Comparison of ENCODE assay signal across 1 cellular context in genomic region chr3:71497367-71497925, GRCh38.
TF ChIP-seq lines count a peak whose summit lies in the region.

No MANE protein-coding gene starts in this region.

TF ChIP-seq in HepG2, 621 proteins besides CTCF, POLR2A, EP300 and RAD21 (continued from another document):
- TF ChIP-seq THRA (CRISPR knock-in tag; IDR thresholded peaks at IDR 0.05; ENCODE audit: borderline replicate concordance): no peak
- no peak for TF ChIP-seq RFX5 (IDR thresholded peaks at IDR 0.05; ENCODE audit: low read depth, low read length)
- TF ChIP-seq CSRNP1 (CRISPR knock-in tag; IDR thresholded peaks at IDR 0.05): no peak
- peak; percentile 33; the same call in 1 of the 2 replicates for TF ChIP-seq ZNF317 (CRISPR knock-in tag; IDR thresholded peaks at IDR 0.05)
- TF ChIP-seq PATZ1 (CRISPR knock-in tag; IDR thresholded peaks at IDR 0.05): peak; percentile 18; the same call in 1 of the 2 replicates
- TF ChIP-seq FOXP4 (CRISPR knock-in tag; IDR thresholded peaks at IDR 0.05): no peak
- TF ChIP-seq ZNF580 (CRISPR knock-in tag; IDR thresholded peaks at IDR 0.05; ENCODE audit: borderline replicate concordance, low read depth): no peak
- 0 out of 2 replicates have a peak, but pooled peaks have one; percentile 24 for TF ChIP-seq FOXA3 (CRISPR knock-in tag; IDR thresholded peaks at IDR 0.05)
